ENCODE assay signal across 18 cellular contexts in genomic region chr16:12245923-12246290, GRCh38.
DNase-seq lines count a peak whose midpoint lies in the region; ATAC-seq and TF ChIP-seq lines count a peak whose summit lies in the region.
"Had no signal": no experiment of that assay in that cellular context is flagged by ENCODE, and none has a peak within 500 bp of the region (broad histone marks: within the 10 kb centered on the region; RNA-seq: fewer than 3 reads in every experiment).

No MANE protein-coding gene starts in this region.

- H2BK20ac ChIP-seq in IMR-90 (ENCODE audit: low read depth, low read length) = no peak overlapping the region

- in situ Hi-C loops in IMR-90 (cut with MboI; ENCODE audit: low sequenced_read_pairs) = no loop called here

- H3K9me3 ChIP-seq in IMR-90 (ENCODE audit: control insufficient read depth, insufficient read depth, low read length) = no peaks in the 10 kb centered on the region
- H3K9me3 ChIP-seq in mucosa of rectum (ENCODE audit: control insufficient read depth in 2 of 2, low read length in 2 of 2) = no peaks in the 10 kb centered on the region
- H3K9me3 ChIP-seq: Caco-2, heart right ventricle had no signal

- TF ChIP-seq CTCF in IMR-90 (conservative IDR thresholded peaks at IDR 0.05; ENCODE audit: low read depth, low read length) (no peak), osteocyte (IDR thresholded peaks at IDR 0.05) (no peak)

- peak overlapping the region; percentile 75; the same call in 1 of the 2 replicates for H3K23ac ChIP-seq in IMR-90 (ENCODE audit: low read depth, low read length)

- H3K4me1 ChIP-seq in IMR-90 (ENCODE audit: control insufficient read depth, insufficient read depth, low read length) (no peaks in the 10 kb centered on the region), mucosa of rectum (ENCODE audit: control insufficient read depth in 2 of 2, insufficient read depth in 2 of 2, low read length in 2 of 2) (peaks cover 0 to 3% of the 10 kb centered on the region in 2 donors)
- H3K4me1 ChIP-seq: Caco-2 had no signal

- no peak overlapping the region for H2BK15ac ChIP-seq in IMR-90 (ENCODE audit: low read depth, low read length)

- H2AK5ac ChIP-seq in IMR-90 (ENCODE audit: low read depth, low read length) = no peak overlapping the region

- ATAC-seq in IMR-90 (ENCODE audit: low read depth) (no peak), HG03342 (IDR thresholded peaks at IDR 0.05; ENCODE audit: unreplicated experiment) (no peak)
- ATAC-seq: heart right ventricle had no signal

- H3K9me1 ChIP-seq in IMR-90 (ENCODE audit: insufficient read depth, low read length) = no peaks in the 10 kb centered on the region

- H3K27ac ChIP-seq in IMR-90 (ENCODE audit: insufficient read depth, low read length) (no peak overlapping the region), mucosa of rectum (ENCODE audit: low read depth in 2 of 2, low read length in 2 of 2) (peak overlapping the region; percentile 61), substantia nigra (ENCODE audit: low read depth, low read length, poor library complexity, severe bottlenecking) (no peak overlapping the region)
- H3K27ac ChIP-seq: heart right ventricle, HL-60 had no signal

- no peak overlapping the region for H3K14ac ChIP-seq in IMR-90 (replicated peaks; ENCODE audit: low read depth, low read length)

- no peak overlapping the region for H3K18ac ChIP-seq in IMR-90 (ENCODE audit: low read depth, low read length)

- no TSS peak for BruUV-seq in IMR-90 (replicated peaks; lab: Mats Ljungman, UMichigan)

- H4K91ac ChIP-seq in IMR-90 (ENCODE audit: insufficient read depth, low read depth, low read length) = no peak overlapping the region

- no peaks in the 10 kb centered on the region for H3K27me3 Mint-ChIP-seq in osteocyte (ENCODE audit: unreplicated experiment)
- H3K27me3 Mint-ChIP-seq: central memory CD8-positive, alpha-beta T cell had no signal

- H3K4me3 ChIP-seq in IMR-90 (ENCODE audit: insufficient read depth, low read depth, low read length) = no peak overlapping the region
- H3K4me3 ChIP-seq in mucosa of rectum (ENCODE audit: low read length in 2 of 2) = no peak overlapping the region
- H3K4me3 ChIP-seq: heart right ventricle had no signal

- H3K36me3 ChIP-seq in IMR-90 (ENCODE audit: control insufficient read depth, insufficient read depth, low read length) (no peaks in the 10 kb centered on the region), mucosa of rectum (ENCODE audit: control insufficient read depth in 2 of 2, insufficient read depth in 2 of 2, low read length in 2 of 2) (no peaks in the 10 kb centered on the region)
- H3K36me3 ChIP-seq: heart right ventricle had no signal

- H3K4me3 Mint-ChIP-seq in osteocyte (ENCODE audit: unreplicated experiment) = no peak overlapping the region
- H3K4me3 Mint-ChIP-seq: central memory CD8-positive, alpha-beta T cell; H9 had no signal

- H4K20me1 ChIP-seq in IMR-90 (ENCODE audit: insufficient read depth, low read length) = no peaks in the 10 kb centered on the region

- intact Hi-C loops in IMR-90 (cut with micrococcal nuclease) = no loop called here

- no peaks in the 10 kb centered on the region; a peak in 1 of 4 replicates for H3K79me1 ChIP-seq in IMR-90 (ENCODE audit: low read depth in 1 of 2, low read length in 2 of 2)

- no peak overlapping the region for H3K9ac ChIP-seq in IMR-90 (ENCODE audit: low read depth, low read length)
- H3K9ac ChIP-seq in mucosa of rectum (ENCODE audit: low read depth in 1 of 2, low read length in 2 of 2) = no peak overlapping the region

- CTCF ChIA-PET in IMR-90 (lab: Yijun Ruan, JAX) = no interaction called here

- no peak overlapping the region for H2BK5ac ChIP-seq in IMR-90 (ENCODE audit: low read depth, low read length, poor library complexity, severe bottlenecking)

- no peak overlapping the region for H2BK120ac ChIP-seq in IMR-90 (ENCODE audit: low read depth, low read length)

- H3K27ac Mint-ChIP-seq in osteocyte (ENCODE audit: unreplicated experiment) = no peak overlapping the region

- no CpG with 5 or more reads among the region's 2 CpGs for WGBS in IMR-90 (ENCODE audit: extremely low coverage in 2 of 2, insufficient read length in 1 of 2), 2 experiments

- POLR2A ChIA-PET in IMR-90 (lab: Charles Lee; ENCODE audit: unreplicated experiment) = no interaction called here

- TF ChIP-seq POLR2A in IMR-90 (IDR thresholded peaks at IDR 0.05; ENCODE audit: low read depth, low read length) = no peak

- dilution Hi-C loops in IMR-90 (cut with HindIII; ENCODE audit: low sequenced_read_pairs, unreplicated experiment) = no loop called here

- H4K8ac ChIP-seq in IMR-90 (ENCODE audit: low read depth in 2 of 2, low read length in 2 of 2) = no peak overlapping the region

- H3K56ac ChIP-seq in IMR-90 (ENCODE audit: extremely low read depth, insufficient read depth, low read length) = no peak overlapping the region

- no peak for TF ChIP-seq RAD21 in IMR-90 (IDR thresholded peaks at IDR 0.05; ENCODE audit: low read length)

- no peaks in the 10 kb centered on the region for H3K27me3 ChIP-seq in IMR-90 (ENCODE audit: control insufficient read depth, insufficient read depth, low read length)
- H3K27me3 ChIP-seq in mucosa of rectum (ENCODE audit: control insufficient read depth in 2 of 2, insufficient read depth in 2 of 2, low read length in 2 of 2) = no peaks in the 10 kb centered on the region
- H3K27me3 ChIP-seq: heart right ventricle had no signal

- no peaks in the 10 kb centered on the region for H3K4me1 Mint-ChIP-seq in osteocyte (ENCODE audit: unreplicated experiment)

- H2AFZ ChIP-seq in IMR-90 (replicated peaks; ENCODE audit: low read length, poor library complexity) = no peak overlapping the region

- no peaks in the 10 kb centered on the region for H3K36me3 Mint-ChIP-seq in osteocyte (ENCODE audit: unreplicated experiment)

- no peak overlapping the region for H3K4ac ChIP-seq in IMR-90 (ENCODE audit: low read depth, low read length)

- no peaks in the 10 kb centered on the region for H3K9me3 Mint-ChIP-seq in osteocyte (ENCODE audit: unreplicated experiment)
- H3K9me3 Mint-ChIP-seq: central memory CD8-positive, alpha-beta T cell had no signal

- H2AK9ac ChIP-seq in IMR-90 (replicated peaks; ENCODE audit: low read depth, low read length, poor library complexity) = no peak overlapping the region

- H3K4me2 ChIP-seq in IMR-90 (ENCODE audit: low read depth, low read length) = no peak overlapping the region

- no peak overlapping the region for H4K5ac ChIP-seq in IMR-90 (ENCODE audit: low read depth, low read length)

- DNase-seq in IMR-90 = no peak
- DNase-seq in NCI-H2081 (lab: John Stamatoyannopoulos, UW) = peak; percentile 53 to 91
- DNase-seq in NCI-H748 treated with DMSO at 0.1 percent for 48 hours (lab: John Stamatoyannopoulos, UW) = peak; percentile 96
- no peak for DNase-seq in substantia nigra (lab: John Stamatoyannopoulos, UW)
- no peak for DNase-seq in stimulated activated CD4-positive, alpha-beta T cell treated with anti-CD3 and anti-CD28 coated beads, Interleukin-4, amount 100 ng/mL, for 1 hour
- no peak for DNase-seq in osteocyte (ENCODE audit: extremely low spot score, unreplicated experiment)
- DNase-seq: activated CD4-positive, alpha-beta T cell treated with anti-CD3 and anti-CD28 coated beads for 48 hours; activated CD8-positive, alpha-beta memory T cell treated with anti-CD3 and anti-CD28 coated beads, Interleukin-2, amount 50 U/mL, for 4 hours; activated effector memory CD4-positive, alpha-beta T cell treated with Interleukin-2 at 50 U/mL for 16 hours; Caco-2; GDM1; H9; heart right ventricle; mesendoderm had no signal

TF ChIP-seq in IMR-90, 13 proteins besides CTCF, POLR2A, EP300 and RAD21:
- TF ChIP-seq SMC3 (IDR thresholded peaks at IDR 0.05; ENCODE audit: low read depth, low read length) (no peak), CHD1 (IDR thresholded peaks at IDR 0.05; ENCODE audit: low read depth, low read length) (no peak), NFE2L2 (IDR thresholded peaks at IDR 0.05; ENCODE audit: low read depth, low read length) (no peak), BHLHE40 (IDR thresholded peaks at IDR 0.05; ENCODE audit: low read depth, low read length) (no peak), USF2 (IDR thresholded peaks at IDR 0.05; ENCODE audit: low read depth, low read length) (no peak), MAZ (IDR thresholded peaks at IDR 0.05; ENCODE audit: borderline replicate concordance, low read depth, low read length) (no peak), ELK1 (IDR thresholded peaks at IDR 0.05; ENCODE audit: borderline replicate concordance, low read depth, low read length) (no peak), RCOR1 (IDR thresholded peaks at IDR 0.05; ENCODE audit: insufficient replicate concordance, low read length) (no peak), MAFK (IDR thresholded peaks at IDR 0.05; ENCODE audit: low read depth, low read length) (no peak), FOS (IDR thresholded peaks at IDR 0.05; ENCODE audit: low read depth, low read length) (no peak), MXI1 (IDR thresholded peaks at IDR 0.05; ENCODE audit: borderline replicate concordance, low read depth, low read length) (no peak), CEBPB (IDR thresholded peaks at IDR 0.05; ENCODE audit: low read depth, low read length) (no peak), RFX5 (IDR thresholded peaks at IDR 0.05; ENCODE audit: low read depth, low read length) (no peak)

Comparison
In these comparisons a context has a peak if more than half of its experiments do, and no peak if none do; other contexts are left out.
1. DNase-seq: peak in NCI-H2081 (2 of 2) and NCI-H748 treated with DMSO at 0.1 percent for 48 hours (single experiment); none in IMR-90 (single experiment), substantia nigra (0 of 49), stimulated activated CD4-positive, alpha-beta T cell treated with anti-CD3 and anti-CD28 coated beads, Interleukin-4, amount 100 ng/mL, for 1 hour (single experiment) and osteocyte (single experiment).
2. H3K27ac ChIP-seq: peak in mucosa of rectum (2 of 2); none in IMR-90 (single experiment) and substantia nigra (single experiment).